12 cellular contexts compared by ENCODE assay signal in the genomic region with DNA sequence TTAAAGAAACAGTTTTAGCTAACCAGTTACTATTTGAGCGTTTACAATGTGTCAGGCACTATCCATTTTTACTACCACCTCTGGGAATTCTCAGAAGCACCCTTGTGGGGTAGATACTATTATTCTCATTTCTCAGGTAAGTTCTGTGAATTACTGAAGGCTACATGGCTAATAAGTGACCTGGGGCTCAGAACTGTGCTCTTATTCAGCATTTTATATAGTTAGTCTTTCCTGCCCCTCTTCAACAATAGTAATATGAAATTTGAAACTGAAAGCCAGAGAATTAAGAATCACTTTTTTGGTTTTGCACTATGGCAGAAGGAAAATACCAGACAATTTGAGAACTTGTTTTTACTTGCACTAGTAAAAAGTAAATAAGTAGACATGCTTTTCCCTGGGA. TPM values are rescaled to one million over a fixed set of nuclear protein-coding genes. Genes with fewer than 3 reads are reported as not detected.
DNase-seq lines count a peak whose midpoint lies in the region; ATAC-seq and TF ChIP-seq lines count a peak whose summit lies in the region.
"Had no signal": no experiment of that assay in that cellular context is flagged by ENCODE, and none has a peak within 500 bp of the region (broad histone marks: within the 10 kb centered on the region; RNA-seq: fewer than 3 reads in every experiment).

No MANE protein-coding gene starts in this region.

- no peak overlapping the region for H3K9ac ChIP-seq in adipocyte (ENCODE audit: low read length)

- no peaks in the 10 kb centered on the region for H3K9me2 ChIP-seq in hepatocyte (replicated peaks; ENCODE audit: insufficient read depth)

- no peak for TF ChIP-seq EP300 in tibial nerve (IDR thresholded peaks at IDR 0.05)

- H3K27ac ChIP-seq in hepatocyte, result no peak overlapping the region
- no peak overlapping the region for H3K27ac ChIP-seq in tibial nerve

- H3K4me3 ChIP-seq in adipocyte (ENCODE audit: low read length) (peak overlapping the region; percentile 49), MG63 (no peak overlapping the region), hepatocyte (no peak overlapping the region), tibial nerve (no peak overlapping the region)

- no peaks in the 10 kb centered on the region for H3K9me3 ChIP-seq in adipocyte (ENCODE audit: control insufficient read depth, low read length)
- H3K9me3 ChIP-seq in MG63, result no peaks in the 10 kb centered on the region; the same call in 1 of the 2 replicates
- H3K9me3 ChIP-seq in hepatocyte (ENCODE audit: low read depth), result no peaks in the 10 kb centered on the region
- H3K9me3 ChIP-seq in tibial nerve, result no peaks in the 10 kb centered on the region

- ATAC-seq in GM18870 (IDR thresholded peaks at IDR 0.05; ENCODE audit: unreplicated experiment) (peak; percentile 69), GM21390 (IDR thresholded peaks at IDR 0.05; ENCODE audit: unreplicated experiment) (peak; percentile 85), HG03064 (IDR thresholded peaks at IDR 0.05; ENCODE audit: low read depth, unreplicated experiment) (peak; percentile 85)
- ATAC-seq: left colon had no signal

- WGBS in hepatocyte (ENCODE audit: low lambda C conversion rate, missing lambda C conversion rate), result 72% methylated on average over 1 of the region's 1 CpG
- WGBS in tibial nerve, 2 donors, result 87 to 92% methylated on average over 1 of the region's 1 CpG

- H3K36me3 ChIP-seq in adipocyte (ENCODE audit: control insufficient read depth, insufficient read depth, low read length, severe bottlenecking) (peaks cover 47% of the 10 kb centered on the region), MG63 (peaks cover 88% of the 10 kb centered on the region), hepatocyte (replicated peaks; ENCODE audit: insufficient read depth, low read depth) (no peaks in the 10 kb centered on the region), tibial nerve (no peaks in the 10 kb centered on the region)

- TF ChIP-seq CTCF in hepatocyte (IDR thresholded peaks at IDR 0.05; ENCODE audit: poor library complexity), result no peak
- TF ChIP-seq CTCF in tibial nerve (IDR thresholded peaks at IDR 0.05), result no peak

- H3K4me1 ChIP-seq in adipocyte (ENCODE audit: control insufficient read depth, insufficient read depth, low read length) (peaks cover 80% of the 10 kb centered on the region), hepatocyte (ENCODE audit: insufficient read depth) (peaks cover 2% of the 10 kb centered on the region), tibial nerve (peaks cover 0 to 22% (median 0%) of the 10 kb centered on the region in 4 donors)

- H4K20me1 ChIP-seq in hepatocyte (ENCODE audit: insufficient read depth, poor library complexity, severe bottlenecking), result peaks cover 71% of the 10 kb centered on the region

- TF ChIP-seq POLR2A in tibial nerve (IDR thresholded peaks at IDR 0.05), result no peak

- DNase-seq in adipocyte (ENCODE audit: low read depth) (no peak), MG63 (no peak), hepatocyte (ENCODE audit: low spot score) (no peak), tibial nerve (ENCODE audit: low spot score in 2 of 2) (no peak)
- DNase-seq: activated effector memory CD4-positive, alpha-beta T cell treated with Interleukin-2 at 50 U/mL for 16 hours; DND-41; foreskin melanocyte; left colon; NCI-H1694 had no signal

- peaks cover 97% of the 10 kb centered on the region for H3K79me2 ChIP-seq in hepatocyte

- H2AFZ ChIP-seq in hepatocyte, result no peak overlapping the region

- no peak overlapping the region for H3K4me2 ChIP-seq in hepatocyte

- H3K27me3 ChIP-seq in adipocyte (replicated peaks; ENCODE audit: control insufficient read depth, insufficient read depth, low read length) (no peaks in the 10 kb centered on the region), MG63 (no peaks in the 10 kb centered on the region), hepatocyte (no peaks in the 10 kb centered on the region), tibial nerve (no peaks in the 10 kb centered on the region)

RNA-seq across cellular contexts. Expression of a gene that starts 11.8 kb away (rescaled TPM):
- 126 and 148 TPM in 2 replicates for total RNA-seq in MG63 (2014; rRNA removed; shearing (Covaris generic); ENCODE audit: low replicate concordance)
- total RNA-seq in hepatocyte, result 51.1 and 56.0 TPM in 2 replicates
- 31.9 and 34.6 TPM in 2 replicates for polyA plus RNA-seq in hepatocyte
- total RNA-seq in tibial nerve, result 10 to 100 TPM; 72.2 to 87.6 (median 79.6) TPM
